Comparison of ENCODE assay signal across 15 cellular contexts in genomic region chr15:97654677-97655076, GRCh38.
A peak's percentile ranks its signal among the peaks of the same experiment; 100 is the strongest.
DNase-seq lines count a peak whose midpoint lies in the region; ATAC-seq, FAIRE-seq and TF ChIP-seq lines count a peak whose summit lies in the region.
"Had no signal": no experiment of that assay in that cellular context is flagged by ENCODE, and none has a peak within 500 bp of the region (broad histone marks: within the 10 kb centered on the region; RNA-seq: fewer than 3 reads in every experiment).

No MANE protein-coding gene starts in this region.

- peaks cover 39% of the 10 kb centered on the region for H3K4me1 ChIP-seq in A673 (ENCODE audit: insufficient read depth, low read length, poor library complexity, severe bottlenecking)
- peaks cover 20% of the 10 kb centered on the region for H3K4me1 ChIP-seq in HUES48 (ENCODE audit: control insufficient read depth, insufficient read depth, low read length)
- H3K4me1 ChIP-seq in aorta (ENCODE audit: control insufficient read depth in 1 of 2, insufficient read depth in 2 of 2, low read length in 2 of 2) = no peaks in the 10 kb centered on the region

- intact Hi-C loops in A673 (cut with micrococcal nuclease; ENCODE audit: unreplicated experiment) (no loop called here), aorta (cut with DNase I) (no loop called here)

- H3K27me3 ChIP-seq in A673 (replicated peaks; ENCODE audit: insufficient read depth, low read depth, low read length, poor library complexity) = peaks cover 9% of the 10 kb centered on the region
- H3K27me3 ChIP-seq in HUES48 (ENCODE audit: control insufficient read depth, insufficient read depth, low read length) = peaks cover 30% of the 10 kb centered on the region
- H3K27me3 ChIP-seq in aorta (ENCODE audit: control insufficient read depth in 1 of 2, insufficient read depth in 2 of 2, low read length in 1 of 2) = no peaks in the 10 kb centered on the region
- H3K27me3 ChIP-seq in H7 (ENCODE audit: control insufficient read depth, insufficient read depth, low read length) = peaks cover 19% of the 10 kb centered on the region

- DNase-seq in A673 (ENCODE audit: low spot score) (peak; percentile 83), NOMO-1 treated with DMSO at 0.1 percent for 48 hours (lab: John Stamatoyannopoulos, UW; ENCODE audit: unreplicated experiment) (peak; percentile 59), left kidney (ENCODE audit: low read depth, low spot score) (peak; percentile 71), RCC 7860 (ENCODE audit: low spot score) (no peak), aorta (no peak), H7 (no peak)
- DNase-seq: EL, GOT3, NCI-H1105, NCI-H2029, NCI-H774, SHP77 treated with DMSO at 0.1 percent for 48 hours, T-helper 17 cell had no signal

- no TSS peak for BruUV-seq in A673 (replicated peaks; lab: Mats Ljungman, UMichigan)

- H3K36me3 ChIP-seq in A673 (ENCODE audit: insufficient read depth, low read length, poor library complexity, severe bottlenecking) (no peaks in the 10 kb centered on the region), HUES48 (ENCODE audit: control insufficient read depth, insufficient read depth, low read length) (no peaks in the 10 kb centered on the region), aorta (ENCODE audit: control insufficient read depth in 1 of 2, insufficient read depth in 2 of 2, low read length in 1 of 2) (no peaks in the 10 kb centered on the region), H7 (replicated peaks; ENCODE audit: control insufficient read depth, insufficient read depth, low read length) (no peaks in the 10 kb centered on the region)

- FAIRE-seq in RCC 7860 (lab: Jason Lieb, UNC) = no peak

- no peak for TF ChIP-seq CTCF in A673 (conservative IDR thresholded peaks at IDR 0.05; ENCODE audit: low read depth, low read length)

- peak overlapping the region; percentile 19 for H3K4me3 ChIP-seq in A673 (ENCODE audit: low read depth, low read length, poor library complexity, severe bottlenecking)
- H3K4me3 ChIP-seq in HUES48 (ENCODE audit: low read depth, low read length) = peak overlapping the region; percentile 2; the same call in 1 of the 2 replicates
- no peak overlapping the region for H3K4me3 ChIP-seq in aorta (ENCODE audit: low read length in 2 of 2)
- no peak overlapping the region for H3K4me3 ChIP-seq in H7 (ENCODE audit: insufficient read depth, low read depth, low read length)

- H3K9me3 ChIP-seq in A673 (ENCODE audit: low read depth, low read length, poor library complexity, severe bottlenecking) = no peaks in the 10 kb centered on the region
- H3K9me3 ChIP-seq in HUES48 (ENCODE audit: control insufficient read depth, insufficient read depth, low read length) = no peaks in the 10 kb centered on the region
- H3K9me3 ChIP-seq in aorta (ENCODE audit: control insufficient read depth, low read length) = no peaks in the 10 kb centered on the region

- POLR2A ChIA-PET in A673 (lab: Charles Lee; ENCODE audit: low non-redundant PET) = no interaction called here

- WGBS in aorta, 2 donors = 3 to 7% methylated on average over 6 of the region's 6 CpGs

- H3K9ac ChIP-seq in HUES48 (ENCODE audit: low read depth, low read length) = no peak overlapping the region

- ATAC-seq in aorta (ENCODE audit: low FRiP score) = no peak
- ATAC-seq: T-helper 17 cell had no signal

- CTCF ChIA-PET in A673 (lab: Charles Lee) = no interaction called here

- no peak overlapping the region for H3K27ac ChIP-seq in A673 (ENCODE audit: low read depth, low read length, poor library complexity, severe bottlenecking)
- H3K27ac ChIP-seq in HUES48 (ENCODE audit: low read depth, low read length) = no peak overlapping the region
- H3K27ac ChIP-seq in aorta (ENCODE audit: low read depth in 1 of 2, low read length in 2 of 2) = no peak overlapping the region
- H3K27ac ChIP-seq: C4-2B had no signal

Comparison
In these comparisons a context has a peak if more than half of its experiments do, and no peak if none do; other contexts are left out.
1. DNase-seq: peak in A673 (single experiment), NOMO-1 treated with DMSO at 0.1 percent for 48 hours (single experiment) and left kidney (single experiment); none in RCC 7860 (single experiment), aorta (0 of 2) and H7 (single experiment).
2. H3K4me3 ChIP-seq: peak in A673 (single experiment) and HUES48 (single experiment); none in aorta (0 of 2) and H7 (single experiment).